10 cellular contexts compared by ENCODE assay signal in genomic region chr16:31577411-31577810, GRCh38. TPM values are rescaled to one million over a fixed set of nuclear protein-coding genes. Genes with fewer than 3 reads are reported as not detected.
"Had no signal": no experiment of that assay in that cellular context is flagged by ENCODE, and none has a peak within 500 bp of the region (broad histone marks: within the 10 kb centered on the region; RNA-seq: fewer than 3 reads in every experiment).

No MANE protein-coding gene starts in this region.

- DNase-seq: IMR-90, KBM-7, KG1 had no signal

- H3K27ac ChIP-seq: HL-60, KMS-11 had no signal

- H3K9ac ChIP-seq: KMS-11 had no signal

- H3K4me2 ChIP-seq: KMS-11 had no signal

- ATAC-seq: HepG2 had no signal

- FAIRE-seq: HepG2, HTR-8/SVneo had no signal

RNA-seq across cellular contexts. Expression of gene AHSP, which starts 49.7 kb away (rescaled TPM):
- total RNA-seq: HepG2, HT-29, HT1080, IMR-90 had no signal
- polyA plus RNA-seq: HepG2, IgD-negative memory B cell, IMR-90 had no signal
